Comparison of ENCODE assay signal across 8 cellular contexts in the genomic region with DNA sequence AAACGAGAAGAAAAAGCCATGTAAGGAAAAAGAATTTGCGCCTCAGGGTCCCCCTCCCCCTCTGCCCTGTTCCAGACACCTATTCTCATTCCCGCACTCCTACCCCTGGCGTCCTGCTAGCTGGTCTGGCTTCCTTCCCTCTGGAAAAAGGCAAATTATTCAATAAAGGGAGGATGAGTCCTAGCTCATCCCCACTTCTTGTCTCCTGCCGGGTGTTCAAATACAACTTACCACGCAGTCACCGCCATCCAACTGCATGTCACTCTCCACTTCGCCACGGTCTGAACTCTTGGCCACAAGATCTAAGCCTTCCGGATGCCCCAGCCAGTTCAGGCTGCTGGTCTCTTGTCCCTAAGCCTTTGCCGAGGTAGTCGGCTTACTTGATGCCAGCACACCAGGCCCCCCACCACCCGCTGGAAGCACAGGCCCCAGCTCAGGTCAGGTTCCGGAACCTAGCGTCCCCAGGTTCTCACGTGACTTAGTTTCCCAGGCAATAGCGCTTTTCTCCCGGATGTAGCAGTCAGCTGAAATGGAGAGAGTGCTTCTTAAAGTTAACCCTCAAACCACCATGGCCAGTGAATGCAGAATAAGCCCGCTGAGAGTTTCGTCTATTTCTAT.
DNase-seq lines count a peak whose midpoint lies in the region; ATAC-seq, FAIRE-seq and TF ChIP-seq lines count a peak whose summit lies in the region.

No MANE protein-coding gene starts in this region.

- no peak for TF ChIP-seq EP300 in esophagus muscularis mucosa (IDR thresholded peaks at IDR 0.05)

- no peaks in the 10 kb centered on the region for H4K20me1 ChIP-seq in OCI-LY3 (ENCODE audit: insufficient read depth, low read length)

- peak overlapping the region; percentile 98 for H2AFZ ChIP-seq in OCI-LY3 (ENCODE audit: low read depth, low read length)

- TF ChIP-seq CTCF in D721Med (IDR thresholded peaks at IDR 0.05; ENCODE audit: insufficient read depth, missing control alignments): no peak
- no peak for TF ChIP-seq CTCF in OCI-LY3 (IDR thresholded peaks at IDR 0.05; ENCODE audit: low read depth, low read length)
- no peak for TF ChIP-seq CTCF in esophagus muscularis mucosa (IDR thresholded peaks at IDR 0.05)

- H3K27me3 ChIP-seq in HUES48 (ENCODE audit: control insufficient read depth, insufficient read depth, low read length) (no peaks in the 10 kb centered on the region), OCI-LY3 (ENCODE audit: low read depth, low read length) (no peaks in the 10 kb centered on the region), esophagus muscularis mucosa (no peaks in the 10 kb centered on the region), muscle layer of duodenum (ENCODE audit: low read depth, low read length) (no peaks in the 10 kb centered on the region)

- peak; percentile 6 for DNase-seq in D721Med (ENCODE audit: insufficient read length, low spot score)
- peak; percentile 35 for DNase-seq in activated T-cell treated with anti-CD3 and anti-CD28 coated beads for 48 hours (ENCODE audit: low read depth)
- no peak for DNase-seq in esophagus muscularis mucosa (ENCODE audit: extremely low spot score)
- DNase-seq in stimulated activated CD8-positive, alpha-beta memory T cell treated with anti-CD3 and anti-CD28 coated beads, Interleukin-7, amount 100 ng/mL, for 4 hours (ENCODE audit: low read depth in 2 of 2): peak; percentile 11 to 24

- H3K9ac ChIP-seq in HUES48 (ENCODE audit: low read depth, low read length) (peak overlapping the region; percentile 66), OCI-LY3 (ENCODE audit: low read length) (peak overlapping the region; percentile 73)

- peak overlapping the region; percentile 76 for H3K4me3 ChIP-seq in HUES48 (ENCODE audit: low read depth, low read length)
- H3K4me3 ChIP-seq in OCI-LY3 (ENCODE audit: low read length): peak overlapping the region; percentile 100
- H3K4me3 ChIP-seq in esophagus muscularis mucosa: peak overlapping the region; percentile 61 to 77 (median 68)
- peak overlapping the region; percentile 79 to 90 for H3K4me3 ChIP-seq in muscle layer of duodenum (ENCODE audit: low read depth in 1 of 2, low read length in 2 of 2)

- peak; percentile 100 for ATAC-seq in GM21423 (IDR thresholded peaks at IDR 0.05; ENCODE audit: unreplicated experiment)

- WGBS in esophagus muscularis mucosa: 25% methylated on average over 19 of the region's 20 CpGs

- no peak for FAIRE-seq in D721Med (lab: Jason Lieb, UNC)

- H3K4me2 ChIP-seq in OCI-LY3 (ENCODE audit: low read length): peak overlapping the region; percentile 82

- H3K27ac ChIP-seq in HUES48 (ENCODE audit: low read depth, low read length): peak overlapping the region; percentile 90
- no peak overlapping the region for H3K27ac ChIP-seq in OCI-LY3 (ENCODE audit: low read length)
- H3K27ac ChIP-seq in esophagus muscularis mucosa (replicated peaks in 1 of 4): peak overlapping the region; percentile 77 to 85 (median 80)
- peak overlapping the region; percentile 86 for H3K27ac ChIP-seq in muscle layer of duodenum (ENCODE audit: low read length)

- intact Hi-C loops in esophagus muscularis mucosa (cut with DNase I): no loop called here

- H3K9me3 ChIP-seq in HUES48 (ENCODE audit: control insufficient read depth, insufficient read depth, low read length) (peaks cover 38% of the 10 kb centered on the region), OCI-LY3 (ENCODE audit: insufficient read depth, low read length) (no peaks in the 10 kb centered on the region), esophagus muscularis mucosa (no peaks in the 10 kb centered on the region), muscle layer of duodenum (ENCODE audit: control insufficient read depth in 1 of 2, low read length in 2 of 2) (no peaks in the 10 kb centered on the region)

- H3K79me2 ChIP-seq in OCI-LY3 (ENCODE audit: low read length): peaks cover 29% of the 10 kb centered on the region

- H3K4me1 ChIP-seq in HUES48 (ENCODE audit: control insufficient read depth, insufficient read depth, low read length) (peaks cover 4% of the 10 kb centered on the region; the same call in 1 of the 2 replicates), OCI-LY3 (ENCODE audit: low read length) (peaks cover 10% of the 10 kb centered on the region; the same call in 1 of the 2 replicates), esophagus muscularis mucosa (peaks cover 0 to 23% (median 3%) of the 10 kb centered on the region in 4 donors), muscle layer of duodenum (ENCODE audit: control insufficient read depth in 1 of 2, insufficient read depth in 2 of 2, low read length in 2 of 2) (peaks cover 0 to 3% of the 10 kb centered on the region in 2 donors)

- H3K36me3 ChIP-seq in HUES48 (ENCODE audit: control insufficient read depth, insufficient read depth, low read length): no peaks in the 10 kb centered on the region
- no peaks in the 10 kb centered on the region for H3K36me3 ChIP-seq in OCI-LY3 (replicated peaks; ENCODE audit: low read depth, low read length)
- H3K36me3 ChIP-seq in esophagus muscularis mucosa: no peaks in the 10 kb centered on the region
- no peaks in the 10 kb centered on the region for H3K36me3 ChIP-seq in muscle layer of duodenum (ENCODE audit: control insufficient read depth in 1 of 2, insufficient read depth in 2 of 2, low read length in 2 of 2)

- no peak for TF ChIP-seq POLR2A in esophagus muscularis mucosa (IDR thresholded peaks at IDR 0.05; ENCODE audit: low read depth)
